In genomic region chr17:49315974-49316570, GRCh38 we compare ENCODE assay signal across 1 cellular context.
TF ChIP-seq lines count a peak whose summit lies in the region.

No MANE protein-coding gene starts in this region.

TF ChIP-seq in GM12878, 131 proteins besides CTCF, POLR2A, EP300 and RAD21 (continued from another document):
- TF ChIP-seq ZBTB4 (CRISPR knock-in tag; IDR thresholded peaks at IDR 0.05) (no peak), CREM (IDR thresholded peaks at IDR 0.05; ENCODE audit: low read depth) (no peak)
